Comparison of ENCODE assay signal across 1 cellular context in genomic region chr7:74672343-74672915, GRCh38.
TF ChIP-seq lines count a peak whose summit lies in the region.

No MANE protein-coding gene starts in this region.

TF ChIP-seq in HEK293, 187 proteins besides CTCF, POLR2A, EP300 and RAD21 (continued from another document):
- TF ChIP-seq INSM2 (tag by site-specific recombination; IDR thresholded peaks at IDR 0.05): no peak
- no peak for TF ChIP-seq ZSCAN30 (tag by site-specific recombination; IDR thresholded peaks at IDR 0.05)
- TF ChIP-seq PRDM4 (tag by site-specific recombination; IDR thresholded peaks at IDR 0.05): no peak
